8 cellular contexts compared by ENCODE assay signal in the genomic region with DNA sequence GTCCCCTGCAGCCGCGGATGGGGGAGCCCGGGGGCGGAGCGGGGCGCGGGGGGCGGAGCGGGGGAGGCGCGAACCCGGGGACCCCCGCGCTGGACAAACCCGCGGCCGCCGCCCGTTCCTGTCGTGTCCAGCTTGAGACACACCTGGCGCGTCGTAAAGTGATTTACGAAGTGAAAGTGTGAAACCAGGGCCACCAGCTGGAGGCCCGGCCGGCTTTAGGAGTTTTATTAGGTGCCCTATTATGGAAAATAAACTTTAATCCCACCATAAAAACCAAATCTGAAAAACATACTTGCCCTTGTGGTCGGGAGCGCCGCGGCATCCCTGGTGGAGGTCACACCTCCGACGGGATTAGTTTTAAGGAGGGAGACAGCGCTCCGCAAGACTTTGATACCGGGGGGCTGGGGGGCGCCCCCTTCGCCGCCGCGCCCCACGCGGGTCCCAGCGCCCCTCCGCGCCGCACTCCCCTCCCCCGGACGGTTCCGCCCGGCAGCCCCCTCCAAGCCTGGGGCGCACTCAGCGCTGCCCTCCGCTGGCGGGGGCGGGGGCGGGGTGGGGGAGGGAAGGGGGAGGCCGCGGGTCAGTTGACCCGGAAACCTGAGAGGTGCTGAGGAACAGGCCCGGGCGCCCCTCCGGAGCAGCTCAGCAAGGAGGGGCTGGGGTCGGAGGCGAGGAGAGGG. TPM values are rescaled to one million over a fixed set of nuclear protein-coding genes. Genes with fewer than 3 reads are reported as not detected.
A peak's percentile ranks its signal among the peaks of the same experiment; 100 is the strongest.
DNase-seq lines count a peak whose midpoint lies in the region; ATAC-seq and TF ChIP-seq lines count a peak whose summit lies in the region.

No MANE protein-coding gene starts in this region.

- no peak overlapping the region for H4K8ac ChIP-seq in mesenchymal stem cell (ENCODE audit: low read length)

- intact Hi-C loops in CD8-positive, alpha-beta T cell (cut with DNase I, micrococcal nuclease), result no loop called here

- no peak overlapping the region for H3K27ac Mint-ChIP-seq in CD8-positive, alpha-beta T cell

- peaks cover 21% of the 10 kb centered on the region for H3K4me1 ChIP-seq in CD8-positive, alpha-beta T cell (ENCODE audit: insufficient read depth, low read length)
- H3K4me1 ChIP-seq in mesenchymal stem cell (ENCODE audit: control insufficient read depth, insufficient read depth, low read depth, low read length), result peaks cover 34% of the 10 kb centered on the region

- H2AK5ac ChIP-seq in mesenchymal stem cell (ENCODE audit: low read length, severe bottlenecking), result no peak overlapping the region

- no peak overlapping the region for H2BK12ac ChIP-seq in mesenchymal stem cell (ENCODE audit: low read length in 2 of 2)

- no peaks in the 10 kb centered on the region for H3K36me3 ChIP-seq in CD8-positive, alpha-beta T cell (ENCODE audit: insufficient read depth, low read length)
- H3K36me3 ChIP-seq in mesenchymal stem cell (ENCODE audit: control insufficient read depth in 1 of 2, insufficient read depth in 2 of 2, low read depth in 1 of 2, low read length in 2 of 2), result no peaks in the 10 kb centered on the region

- no peaks in the 10 kb centered on the region for H3K36me3 Mint-ChIP-seq in CD8-positive, alpha-beta T cell

- H3K4me3 Mint-ChIP-seq in CD8-positive, alpha-beta T cell, result peak overlapping the region; percentile 85

- no peak overlapping the region for H3K9ac ChIP-seq in mesenchymal stem cell (ENCODE audit: low read length)

- H3K9me3 Mint-ChIP-seq in CD8-positive, alpha-beta T cell, result no peaks in the 10 kb centered on the region

- no peak overlapping the region for H2BK5ac ChIP-seq in mesenchymal stem cell (ENCODE audit: low read depth, low read length, poor library complexity, severe bottlenecking)

- DNase-seq in CD8-positive, alpha-beta T cell, result no peak
- DNase-seq in astrocyte of the cerebellum (ENCODE audit: low read depth) (no peak), mesenchymal stem cell (no peak), NCI-H1694 treated with DMSO at 0.1 percent for 48 hours (lab: John Stamatoyannopoulos, UW) (no peak), Ammon's horn (ENCODE audit: low spot score) (no peak), NCI-H226 (no peak)

- H2AFZ ChIP-seq in mesenchymal stem cell (ENCODE audit: low read depth, low read length), result no peak overlapping the region

- TF ChIP-seq CTCF in CD8-positive, alpha-beta T cell (IDR thresholded peaks at IDR 0.05), result no peak
- no peak for TF ChIP-seq CTCF in astrocyte of the cerebellum (IDR thresholded peaks at IDR 0.05; ENCODE audit: low read depth, low read length, missing control alignments)

- H3K27me3 Mint-ChIP-seq in CD8-positive, alpha-beta T cell (ENCODE audit: low read depth), result peaks cover 77% of the 10 kb centered on the region

- ATAC-seq in CD8-positive, alpha-beta T cell, result no peak
- ATAC-seq in HG02759 (IDR thresholded peaks at IDR 0.05; ENCODE audit: unreplicated experiment) (peak; percentile 36), GM18861 (IDR thresholded peaks at IDR 0.05; ENCODE audit: unreplicated experiment) (no peak)

- H4K91ac ChIP-seq in mesenchymal stem cell (ENCODE audit: low read length), result no peak overlapping the region

- H3K79me1 ChIP-seq in mesenchymal stem cell (replicated peaks; ENCODE audit: low read length, poor library complexity, severe bottlenecking), result no peaks in the 10 kb centered on the region

- H2BK15ac ChIP-seq in mesenchymal stem cell (ENCODE audit: low read depth, poor library complexity, severe bottlenecking), result no peak overlapping the region

- 3% methylated on average over 38 of the region's 64 CpGs for WGBS in mesenchymal stem cell

- H3K14ac ChIP-seq in mesenchymal stem cell (ENCODE audit: low read length in 2 of 2), result no peak overlapping the region

- H3K23ac ChIP-seq in mesenchymal stem cell (ENCODE audit: low read length in 2 of 2), result no peak overlapping the region

- peaks cover 32% of the 10 kb centered on the region for H3K27me3 ChIP-seq in CD8-positive, alpha-beta T cell (ENCODE audit: insufficient read depth, low read length)
- peaks cover 87 to 91% of the 10 kb centered on the region in 2 experiments for H3K27me3 ChIP-seq in mesenchymal stem cell (ENCODE audit: control insufficient read depth in 1 of 2, insufficient read depth in 1 of 2, low read length in 2 of 2)

- CTCF ChIA-PET in CD8-positive, alpha-beta T cell (lab: Charles Lee), result no interaction called here

- H3K4me2 ChIP-seq in mesenchymal stem cell (ENCODE audit: low read length, poor library complexity, severe bottlenecking), result peak overlapping the region; percentile 75

- H3K27ac ChIP-seq in CD8-positive, alpha-beta T cell (ENCODE audit: low read depth, low read length), result no peak overlapping the region
- H3K27ac ChIP-seq in mesenchymal stem cell (ENCODE audit: low read length, poor library complexity, severe bottlenecking), result no peak overlapping the region

- H3K9me3 ChIP-seq in CD8-positive, alpha-beta T cell (ENCODE audit: low read length), result no peaks in the 10 kb centered on the region
- H3K9me3 ChIP-seq in mesenchymal stem cell (ENCODE audit: control insufficient read depth, low read length), result peaks cover 9% of the 10 kb centered on the region

- H3K4me3 ChIP-seq in CD8-positive, alpha-beta T cell (ENCODE audit: low read depth, low read length), result no peak overlapping the region
- H3K4me3 ChIP-seq in astrocyte of the cerebellum (ENCODE audit: low read depth, low read length) (peak overlapping the region; percentile 6), mesenchymal stem cell (ENCODE audit: insufficient read depth in 1 of 2, low read depth in 1 of 2, low read length in 2 of 2) (peak overlapping the region; percentile 16 to 53)

- in situ Hi-C loops in astrocyte of the cerebellum (cut with HindIII; ENCODE audit: low sequenced_read_pairs), result no loop called here

- no peak overlapping the region for H2BK120ac ChIP-seq in mesenchymal stem cell (ENCODE audit: low read depth, low read length)

- H3K4ac ChIP-seq in mesenchymal stem cell (ENCODE audit: low read depth in 1 of 2, low read length in 2 of 2), result no peak overlapping the region

- H3K4me1 Mint-ChIP-seq in CD8-positive, alpha-beta T cell (ENCODE audit: low read depth), result peaks cover 31% of the 10 kb centered on the region

- POLR2A ChIA-PET in CD8-positive, alpha-beta T cell (lab: Charles Lee), result no interaction called here

- H3K18ac ChIP-seq in mesenchymal stem cell (ENCODE audit: low read depth in 1 of 2, low read length in 2 of 2), result no peak overlapping the region

RNA-seq across cellular contexts. Expression of a gene that starts 10.3 kb away (rescaled TPM):
- not detected for total RNA-seq in CD8-positive, alpha-beta T cell
- polyA plus RNA-seq in mesenchymal stem cell (2013, experiment 1 of 2), result not detected
- polyA plus RNA-seq in mesenchymal stem cell (2013, experiment 2 of 2), result not detected

RNA-seq across cellular contexts. Expression of a gene that starts 50.7 kb away (rescaled TPM):
- 10 to 100 TPM; 35.2 to 50.9 TPM for total RNA-seq in CD8-positive, alpha-beta T cell
- polyA plus RNA-seq in mesenchymal stem cell (2013, experiment 1 of 2), result 8.6 TPM
- 7.6 TPM for polyA plus RNA-seq in mesenchymal stem cell (2013, experiment 2 of 2)
